ENCODE assay signal across 9 cellular contexts in genomic region chr10:103666109-103666508, GRCh38.
DNase-seq lines count a peak whose midpoint lies in the region; ATAC-seq and TF ChIP-seq lines count a peak whose summit lies in the region.
"Had no signal": no experiment of that assay in that cellular context is flagged by ENCODE, and none has a peak within 500 bp of the region (broad histone marks: within the 10 kb centered on the region; RNA-seq: fewer than 3 reads in every experiment).

No MANE protein-coding gene starts in this region.

- ATAC-seq in foreskin keratinocyte (no peak), GM18868 (IDR thresholded peaks at IDR 0.05; ENCODE audit: unreplicated experiment) (no peak), GM19467 (IDR thresholded peaks at IDR 0.05; ENCODE audit: unreplicated experiment) (no peak)
- no peak for ATAC-seq in stimulated activated memory B cell treated with anti-CD40 and anti-IgM and Interleukin-4, amounts not matched to agents 10 μg/mL and 1 μg/mL and 100 μg/mL, for 72 hours

- peak; percentile 32 for DNase-seq in stimulated activated CD4-positive, alpha-beta T cell treated with anti-CD3 and anti-CD28 coated beads, Interleukin-15, amount 100 ng/mL, for 24 hours
- no peak for DNase-seq in stimulated activated CD4-positive, alpha-beta T cell treated with anti-CD3 and anti-CD28 coated beads, Interleukin-4, amount 100 ng/mL, for 24 hours
- DNase-seq in OCI-M1 (lab: John Stamatoyannopoulos, UW): peak; percentile 65
- peak in 1 of 2 donors; percentile 44 for DNase-seq in foreskin keratinocyte
- DNase-seq in NCI-H226: no peak

- H3K36me3 Mint-ChIP-seq in stimulated activated memory B cell treated with anti-CD40 and anti-IgM and Interleukin-4, amounts not matched to agents 10 μg/mL and 1 μg/mL and 100 μg/mL, for 72 hours: peaks cover 12% of the 10 kb centered on the region

- peak; percentile 67 for TF ChIP-seq CTCF in foreskin keratinocyte (conservative IDR thresholded peaks at IDR 0.05)

- H3K27me3 Mint-ChIP-seq in stimulated activated memory B cell treated with anti-CD40 and anti-IgM and Interleukin-4, amounts not matched to agents 10 μg/mL and 1 μg/mL and 100 μg/mL, for 72 hours: no peaks in the 10 kb centered on the region

- no peak overlapping the region for H3K27ac Mint-ChIP-seq in stimulated activated memory B cell treated with anti-CD40 and anti-IgM and Interleukin-4, amounts not matched to agents 10 μg/mL and 1 μg/mL and 100 μg/mL, for 72 hours

- no peaks in the 10 kb centered on the region for H3K27me3 ChIP-seq in foreskin keratinocyte
- H3K27me3 ChIP-seq: SJSA1 had no signal

- no peak overlapping the region for H3K27ac ChIP-seq in foreskin keratinocyte
- H3K27ac ChIP-seq: SJSA1 had no signal

- no peaks in the 10 kb centered on the region for H3K9me3 Mint-ChIP-seq in stimulated activated memory B cell treated with anti-CD40 and anti-IgM and Interleukin-4, amounts not matched to agents 10 μg/mL and 1 μg/mL and 100 μg/mL, for 72 hours

- H3K4me3 Mint-ChIP-seq in stimulated activated memory B cell treated with anti-CD40 and anti-IgM and Interleukin-4, amounts not matched to agents 10 μg/mL and 1 μg/mL and 100 μg/mL, for 72 hours: no peak overlapping the region

- peaks cover 17% of the 10 kb centered on the region for H3K4me1 ChIP-seq in foreskin keratinocyte

- H3K4me1 Mint-ChIP-seq in stimulated activated memory B cell treated with anti-CD40 and anti-IgM and Interleukin-4, amounts not matched to agents 10 μg/mL and 1 μg/mL and 100 μg/mL, for 72 hours: peaks cover 22% of the 10 kb centered on the region

Comparison
In these comparisons a context has a peak if more than half of its experiments do, and no peak if none do; other contexts are left out.
1. DNase-seq: peak in stimulated activated CD4-positive, alpha-beta T cell treated with anti-CD3 and anti-CD28 coated beads, Interleukin-15, amount 100 ng/mL, for 24 hours (single experiment) and OCI-M1 (single experiment); none in stimulated activated CD4-positive, alpha-beta T cell treated with anti-CD3 and anti-CD28 coated beads, Interleukin-4, amount 100 ng/mL, for 24 hours (single experiment) and NCI-H226 (single experiment).